24 cellular contexts compared by ENCODE assay signal in the genomic region with DNA sequence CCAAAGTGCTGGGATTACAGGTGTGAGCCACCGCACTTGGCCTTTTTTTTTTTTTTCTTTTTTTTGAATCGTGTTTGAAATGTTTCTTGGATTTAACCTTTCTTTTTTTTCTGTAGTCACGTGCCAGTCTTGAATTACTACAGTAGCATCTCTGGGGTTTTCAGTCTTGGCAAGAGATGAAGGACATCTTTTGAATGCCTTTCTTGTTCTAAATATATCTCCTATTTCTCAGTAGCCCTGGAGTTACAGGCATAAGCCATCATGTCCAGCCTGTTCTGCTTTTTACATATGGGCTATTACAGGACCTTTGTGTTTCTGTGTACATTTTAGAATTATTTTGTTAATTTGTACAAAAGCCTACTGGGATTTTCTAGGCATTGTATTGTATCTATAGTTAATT.
A peak's percentile ranks its signal among the peaks of the same experiment; 100 is the strongest.
DNase-seq lines count a peak whose midpoint lies in the region; ATAC-seq, FAIRE-seq and TF ChIP-seq lines count a peak whose summit lies in the region.
"Had no signal": no experiment of that assay in that cellular context is flagged by ENCODE, and none has a peak within 500 bp of the region (broad histone marks: within the 10 kb centered on the region; RNA-seq: fewer than 3 reads in every experiment).

No MANE protein-coding gene starts in this region.

- peak; percentile 19 for DNase-seq in GM04504 (ENCODE audit: low read depth)
- DNase-seq in astrocyte (ENCODE audit: low read depth), result peak; percentile 38
- peak; percentile 28 for DNase-seq in fibroblast of pulmonary artery (ENCODE audit: low read depth)
- no peak for DNase-seq in osteocyte (ENCODE audit: extremely low spot score, unreplicated experiment)
- no peak for DNase-seq in H7
- DNase-seq in D721Med (ENCODE audit: insufficient read length, low spot score), result no peak
- no peak for DNase-seq in NCI-H1092 (lab: John Stamatoyannopoulos, UW)
- DNase-seq: activated CD8-positive, alpha-beta T cell treated with anti-CD3 and anti-CD28 coated beads, Interleukin-2, amount 10 ng/mL, durations not matched to agents 7 days and 5 days; body of pancreas; EL; foreskin fibroblast; mesendoderm; NCI-H1436; NCI-H446; NCI-H82; stimulated activated naive CD4-positive, alpha-beta T cell treated with Interleukin-2 at 50 U/mL for 16 hours; T-helper 2 cell had no signal

- no peak overlapping the region for H2AFZ ChIP-seq in astrocyte (ENCODE audit: low read depth, low read length)

- H3K27me3 ChIP-seq in astrocyte (ENCODE audit: insufficient read depth, low read length) (no peaks in the 10 kb centered on the region), H7 (ENCODE audit: control insufficient read depth, insufficient read depth, low read length) (no peaks in the 10 kb centered on the region)
- H3K27me3 ChIP-seq: body of pancreas had no signal

- H3K9me3 Mint-ChIP-seq in astrocyte (ENCODE audit: unreplicated experiment) (no peaks in the 10 kb centered on the region), osteocyte (ENCODE audit: unreplicated experiment) (no peaks in the 10 kb centered on the region)
- H3K9me3 Mint-ChIP-seq: activated naive CD4-positive, alpha-beta T cell treated with anti-CD3 and anti-CD28 coated beads, Interleukin-2, amount 50 U/mL, for 72 hours; activated T-helper 2 cell treated with anti-CD3 and anti-CD28 coated beads, Interferon-gamma antibody, Interleukin-2, Interleukin-4, amounts not matched to agents 10 μg/mL and 5 μg/mL and 100 μg/mL, durations not matched to agents 14 hours and 24 hours and 36 hours; CD14-positive monocyte had no signal

- no peak overlapping the region for H3K9ac ChIP-seq in astrocyte (ENCODE audit: low read length)
- H3K9ac ChIP-seq: KMS-11 had no signal

- H3K27ac ChIP-seq in astrocyte (ENCODE audit: low read depth, low read length), result no peak overlapping the region
- H3K27ac ChIP-seq: body of pancreas, KMS-11, SK-N-MC had no signal

- no peaks in the 10 kb centered on the region for H3K9me3 ChIP-seq in astrocyte (ENCODE audit: insufficient read depth, low read depth, low read length)
- H3K9me3 ChIP-seq: body of pancreas had no signal

- H3K4me1 ChIP-seq in astrocyte (ENCODE audit: insufficient read depth, low read length), result no peaks in the 10 kb centered on the region
- H3K4me1 ChIP-seq: body of pancreas had no signal

- no peak for ATAC-seq in GM21786 (IDR thresholded peaks at IDR 0.05; ENCODE audit: unreplicated experiment)
- ATAC-seq: activated CD8-positive, alpha-beta T cell treated with anti-CD3 and anti-CD28 coated beads, Interleukin-2, amount 10 ng/mL, durations not matched to agents 7 days and 5 days; activated naive CD4-positive, alpha-beta T cell treated with anti-CD3 and anti-CD28 coated beads, Interleukin-2, amount 50 U/mL, for 72 hours; body of pancreas had no signal

- no peak overlapping the region for H3K4me2 ChIP-seq in astrocyte (ENCODE audit: low read length)
- H3K4me2 ChIP-seq: KMS-11 had no signal

- H3K27me3 Mint-ChIP-seq in astrocyte (ENCODE audit: low read depth, unreplicated experiment) (no peaks in the 10 kb centered on the region), osteocyte (ENCODE audit: unreplicated experiment) (no peaks in the 10 kb centered on the region)

- H3K4me3 ChIP-seq in astrocyte (ENCODE audit: insufficient read depth, low read depth, low read length) (no peak overlapping the region), fibroblast of pulmonary artery (replicated peaks; ENCODE audit: low read depth, low read length) (no peak overlapping the region), H7 (ENCODE audit: insufficient read depth, low read depth, low read length) (no peak overlapping the region)
- H3K4me3 ChIP-seq: body of pancreas, SK-N-MC had no signal

- H3K36me3 ChIP-seq in astrocyte (ENCODE audit: insufficient read depth, low read length), result peaks cover 4% of the 10 kb centered on the region
- no peaks in the 10 kb centered on the region; the same call in none of the 2 replicates for H3K36me3 ChIP-seq in H7 (replicated peaks; ENCODE audit: control insufficient read depth, insufficient read depth, low read length)

- TF ChIP-seq CTCF in astrocyte (IDR thresholded peaks at IDR 0.05; ENCODE audit: insufficient read depth, low read depth, low read length) (no peak), fibroblast of pulmonary artery (IDR thresholded peaks at IDR 0.05; ENCODE audit: low read length, missing control alignments) (no peak), osteocyte (IDR thresholded peaks at IDR 0.05) (no peak), D721Med (IDR thresholded peaks at IDR 0.05; ENCODE audit: insufficient read depth, missing control alignments) (no peak)

- FAIRE-seq in astrocyte (lab: Jason Lieb, UNC), result no peak
- no peak for FAIRE-seq in D721Med (lab: Jason Lieb, UNC)
- FAIRE-seq: endothelial cell of umbilical vein had no signal

- H3K36me3 Mint-ChIP-seq in astrocyte (ENCODE audit: low read depth, unreplicated experiment), result peaks cover 1% of the 10 kb centered on the region
- H3K36me3 Mint-ChIP-seq in osteocyte (ENCODE audit: unreplicated experiment), result peaks cover 42% of the 10 kb centered on the region

- peaks cover 4% of the 10 kb centered on the region for H3K79me2 ChIP-seq in astrocyte (ENCODE audit: insufficient read depth, low read length)

- no peak overlapping the region for H3K4me3 Mint-ChIP-seq in astrocyte (ENCODE audit: unreplicated experiment)
- no peak overlapping the region for H3K4me3 Mint-ChIP-seq in osteocyte (ENCODE audit: unreplicated experiment)
- H3K4me3 Mint-ChIP-seq: activated CD8-positive, alpha-beta T cell treated with anti-CD3 and anti-CD28 coated beads, Interleukin-2, amount 10 ng/mL, durations not matched to agents 7 days and 5 days; CD14-positive monocyte had no signal

- H3K27ac Mint-ChIP-seq in astrocyte (ENCODE audit: unreplicated experiment) (no peak overlapping the region), osteocyte (ENCODE audit: unreplicated experiment) (peak overlapping the region; percentile 18)
- H3K27ac Mint-ChIP-seq: activated CD8-positive, alpha-beta T cell treated with anti-CD3 and anti-CD28 coated beads, Interleukin-2, amount 10 ng/mL, durations not matched to agents 7 days and 5 days; activated naive CD4-positive, alpha-beta T cell treated with anti-CD3 and anti-CD28 coated beads, Interleukin-2, amount 50 U/mL, for 72 hours; activated T-helper 2 cell treated with anti-CD3 and anti-CD28 coated beads, Interferon-gamma antibody, Interleukin-2, Interleukin-4, amounts not matched to agents 10 μg/mL and 5 μg/mL and 100 μg/mL, durations not matched to agents 14 hours and 24 hours and 36 hours had no signal

- H3K4me1 Mint-ChIP-seq in astrocyte (ENCODE audit: low read depth, unreplicated experiment), result no peaks in the 10 kb centered on the region
- peaks cover 14% of the 10 kb centered on the region for H3K4me1 Mint-ChIP-seq in osteocyte (ENCODE audit: unreplicated experiment)
- H3K4me1 Mint-ChIP-seq: CD14-positive monocyte had no signal

- H4K20me1 ChIP-seq in astrocyte (ENCODE audit: insufficient read depth, low read length), result no peaks in the 10 kb centered on the region

Comparison
In these comparisons a context has a peak if more than half of its experiments do, and no peak if none do; other contexts are left out.
1. DNase-seq: peak in GM04504 (single experiment), astrocyte (single experiment) and fibroblast of pulmonary artery (single experiment); none in osteocyte (single experiment), H7 (single experiment), D721Med (single experiment) and NCI-H1092 (single experiment).